In the genomic region with DNA sequence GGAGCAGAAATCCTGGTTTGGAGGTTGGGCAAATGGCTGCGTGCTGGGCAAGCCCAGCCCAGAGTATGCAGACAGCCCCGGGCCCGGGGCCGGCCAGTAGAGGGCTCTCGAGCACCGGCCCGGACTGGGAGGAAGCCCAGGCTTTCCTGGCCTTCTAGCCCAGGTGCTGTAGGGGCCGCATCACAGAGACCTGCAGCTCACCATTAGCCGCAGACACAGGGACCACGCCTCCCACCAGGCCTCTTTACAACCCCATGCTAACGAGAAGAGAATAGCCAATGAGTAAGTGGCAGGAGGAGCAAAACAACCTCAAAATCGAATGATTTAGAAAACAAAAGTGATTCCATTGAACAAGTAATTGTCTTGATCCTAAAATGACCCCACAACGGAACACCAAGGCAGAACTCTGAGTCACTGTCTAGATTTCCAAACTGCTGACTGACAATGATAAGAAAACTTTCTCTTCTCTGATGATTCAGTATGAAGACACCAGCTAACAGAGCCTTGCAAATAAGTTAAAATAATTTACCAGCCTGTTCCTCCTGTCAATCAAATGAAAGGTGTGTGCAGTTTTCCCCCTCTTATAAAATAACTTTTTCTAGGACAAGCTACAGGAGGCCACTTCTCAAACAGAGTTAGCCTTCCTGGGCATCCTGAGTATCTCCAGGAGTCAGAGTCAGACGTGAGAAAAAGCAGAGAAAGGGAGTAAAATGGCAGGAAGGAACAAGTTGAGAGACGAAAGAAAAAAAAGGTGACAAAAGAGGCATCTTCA, we compare ENCODE assay signal across 9 cellular contexts.
DNase-seq lines count a peak whose midpoint lies in the region; ATAC-seq, FAIRE-seq and TF ChIP-seq lines count a peak whose summit lies in the region.
"Had no signal": no experiment of that assay in that cellular context is flagged by ENCODE, and none has a peak within 500 bp of the region (broad histone marks: within the 10 kb centered on the region; RNA-seq: fewer than 3 reads in every experiment).

No MANE protein-coding gene starts in this region.

- H3K4me3 ChIP-seq in fibroblast of villous mesenchyme (ENCODE audit: low read depth, low read length) (no peak overlapping the region), tibial nerve (no peak overlapping the region)

- TF ChIP-seq CTCF in fibroblast of villous mesenchyme (IDR thresholded peaks at IDR 0.05; ENCODE audit: insufficient read depth, low read depth, low read length) = peak; percentile 90
- peak; percentile 70 to 82 (median 76) for TF ChIP-seq CTCF in tibial nerve (IDR thresholded peaks at IDR 0.05)

- H3K36me3 ChIP-seq in tibial nerve = no peaks in the 10 kb centered on the region

- FAIRE-seq in HTR-8/SVneo (lab: Jason Lieb, UNC) = no peak
- no peak for FAIRE-seq in RCC 7860 (lab: Jason Lieb, UNC)
- FAIRE-seq: TTC549 had no signal

- H3K4me1 ChIP-seq in tibial nerve = peaks cover 0 to 8% (median 0%) of the 10 kb centered on the region in 4 donors

- WGBS in tibial nerve, 2 donors = 22 to 24% methylated on average over 13 to 15 of the region's 15 CpGs

- no peak overlapping the region for H3K27ac ChIP-seq in tibial nerve

- TF ChIP-seq EP300 in tibial nerve (IDR thresholded peaks at IDR 0.05) = no peak

- peak; percentile 48 for ATAC-seq in GM19351 (IDR thresholded peaks at IDR 0.05; ENCODE audit: unreplicated experiment)

- peak; percentile 64 for DNase-seq in CD1c-positive myeloid dendritic cell (ENCODE audit: extremely low spot score)
- peak; percentile 85 for DNase-seq in HTR-8/SVneo (ENCODE audit: insufficient read length, low spot score)
- DNase-seq in RCC 7860 (ENCODE audit: low spot score) = peak; percentile 69
- peak; percentile 37 to 40 for DNase-seq in activated T-helper 1 cell treated with anti-CD3 and anti-CD28 coated beads, Interleukin-2, amount 50 U/mL, for 16 hours (ENCODE audit: low read depth in 1 of 2, low spot score in 1 of 2)
- DNase-seq in fibroblast of villous mesenchyme (ENCODE audit: low read depth) = peak; percentile 51
- DNase-seq in non-pigmented ciliary epithelial cell (ENCODE audit: low read depth) = peak; percentile 63
- DNase-seq in tibial nerve (ENCODE audit: low spot score in 2 of 2) = peak; percentile 26 to 43

- H3K9me3 ChIP-seq in tibial nerve = no peaks in the 10 kb centered on the region

- TF ChIP-seq POLR2A in tibial nerve (IDR thresholded peaks at IDR 0.05) = no peak

- H3K27me3 ChIP-seq in tibial nerve = no peaks in the 10 kb centered on the region

Comparison
In these comparisons a context has a peak if more than half of its experiments do, and no peak if none do; other contexts are left out.
1. DNase-seq: peak in every context shown above with its lines; median percentile 85 in HTR-8/SVneo; 69 in RCC 7860; 64 in CD1c-positive myeloid dendritic cell; 63 in non-pigmented ciliary epithelial cell; 51 in fibroblast of villous mesenchyme; 38 in activated T-helper 1 cell treated with anti-CD3 and anti-CD28 coated beads, Interleukin-2, amount 50 U/mL, for 16 hours; 34 in tibial nerve.